ENCODE assay signal across 27 cellular contexts in genomic region chr2:119416299-119416923, GRCh38. TPM values are rescaled to one million over a fixed set of nuclear protein-coding genes. Genes with fewer than 3 reads are reported as not detected.
DNase-seq lines count a peak whose midpoint lies in the region; ATAC-seq and TF ChIP-seq lines count a peak whose summit lies in the region.
"Had no signal": no experiment of that assay in that cellular context is flagged by ENCODE, and none has a peak within 500 bp of the region (broad histone marks: within the 10 kb centered on the region; RNA-seq: fewer than 3 reads in every experiment).

No MANE protein-coding gene starts in this region.

- 78 to 95% methylated on average over 4 of the region's 4 CpGs for WGBS in body of pancreas, 2 donors

- H3K9ac ChIP-seq in BLaER1: no peak overlapping the region

- H3K9me3 ChIP-seq in BLaER1 (peaks cover 29% of the 10 kb centered on the region), body of pancreas (no peaks in the 10 kb centered on the region)
- H3K9me3 ChIP-seq: BE2C had no signal

- H3K36me3 ChIP-seq in BLaER1 (no peaks in the 10 kb centered on the region), body of pancreas (replicated peaks in 1 of 2; ENCODE audit: insufficient read depth in 1 of 2, low read depth in 2 of 2) (no peaks in the 10 kb centered on the region)
- H3K36me3 ChIP-seq: BE2C had no signal

- H3K4me3 ChIP-seq in BLaER1: no peak overlapping the region
- H3K4me3 ChIP-seq in body of pancreas: no peak overlapping the region

- peaks cover 28% of the 10 kb centered on the region for H3K4me1 ChIP-seq in BLaER1
- H3K4me1 ChIP-seq in body of pancreas: peaks cover 24% of the 10 kb centered on the region
- H3K4me1 ChIP-seq: BE2C had no signal

- peak overlapping the region; percentile 45 for H3K4me2 ChIP-seq in BLaER1

- no peak for TF ChIP-seq POLR2A in body of pancreas (IDR thresholded peaks at IDR 0.05)

- peak; percentile 76 for ATAC-seq in GM18861 (IDR thresholded peaks at IDR 0.05; ENCODE audit: unreplicated experiment)
- ATAC-seq in GM21786 (IDR thresholded peaks at IDR 0.05; ENCODE audit: unreplicated experiment): peak; percentile 60
- ATAC-seq in body of pancreas: no peak
- ATAC-seq in HG03378 (IDR thresholded peaks at IDR 0.05; ENCODE audit: unreplicated experiment): no peak
- ATAC-seq: Panc1 had no signal

- TF ChIP-seq CTCF in body of pancreas (IDR thresholded peaks at IDR 0.05): no peak

- H3K27me3 ChIP-seq in BLaER1 (no peaks in the 10 kb centered on the region), body of pancreas (no peaks in the 10 kb centered on the region)
- H3K27me3 ChIP-seq: BE2C had no signal

- TF ChIP-seq EP300 in Ishikawa (IDR thresholded peaks at IDR 0.05; ENCODE audit: borderline replicate concordance): no peak

- H4K20me1 ChIP-seq in BLaER1: no peaks in the 10 kb centered on the region

- intact Hi-C loops in body of pancreas (cut with DNase I): no loop called here

- DNase-seq in mucosa of gallbladder (ENCODE audit: low spot score): no peak
- no peak for DNase-seq in body of pancreas
- DNase-seq in GDM1 (lab: John Stamatoyannopoulos, UW): no peak
- DNase-seq: 8988T; ACHN; BE2C; CD4-positive, CD25-positive, alpha-beta regulatory T cell; DMS153; DND-41; HCEC 1CT; Karpas-422; NCI-H1092; NCI-H1417 treated with DMSO at 0.1 percent for 48 hours; NCI-H1694 treated with DMSO at 0.1 percent for 48 hours; NCI-H2081 treated with DMSO at 0.1 percent for 48 hours; NCI-H2171; NCI-H510A; NCI-H69; SHP77 treated with DMSO at 0.1 percent for 48 hours; T-helper 1 cell had no signal

- TF ChIP-seq RAD21 in Ishikawa (IDR thresholded peaks at IDR 0.05; ENCODE audit: low read depth): no peak

- H3K27ac ChIP-seq in BLaER1 (no peak overlapping the region), body of pancreas (no peak overlapping the region)
- H3K27ac ChIP-seq: RWPE1 had no signal

TF ChIP-seq in Ishikawa, 13 proteins besides CTCF, POLR2A, EP300 and RAD21:
- TF ChIP-seq TCF12 (IDR thresholded peaks at IDR 0.05; ENCODE audit: low read depth) (0 out of 2 replicates have a peak, but pooled peaks have one; percentile 46), YY1 (IDR thresholded peaks at IDR 0.05; ENCODE audit: low read depth) (no peak), NFIC (IDR thresholded peaks at IDR 0.05) (peak; percentile 91)

RNA-seq across cellular contexts. Expression of gene TMEM37, which starts 15.2 kb away (rescaled TPM):
- total RNA-seq in mucosa of gallbladder: 149 TPM
- 10 to 100 TPM; 19.1 to 22.1 TPM for total RNA-seq in body of pancreas
- total RNA-seq: CD4-positive, CD25-positive, alpha-beta regulatory T cell had no signal

RNA-seq across cellular contexts. Expression of gene DBI, which starts 49.6 kb away (rescaled TPM):
- 263 TPM for total RNA-seq in mucosa of gallbladder
- 10 to 100 TPM; 51.4 to 62.8 TPM for total RNA-seq in body of pancreas

RNA-seq across cellular contexts. Expression of gene C2orf76, which starts 49.8 kb away (rescaled TPM):
- total RNA-seq in mucosa of gallbladder (10.3 TPM), body of pancreas (10 to 100 TPM; 12.5 to 52.4 TPM)

Comparison
In these comparisons a context has a peak if more than half of its experiments do, and no peak if none do; other contexts are left out.
1. ATAC-seq: peak in GM18861 (single experiment) and GM21786 (single experiment); none in body of pancreas (single experiment) and HG03378 (single experiment).